In the genomic region with DNA sequence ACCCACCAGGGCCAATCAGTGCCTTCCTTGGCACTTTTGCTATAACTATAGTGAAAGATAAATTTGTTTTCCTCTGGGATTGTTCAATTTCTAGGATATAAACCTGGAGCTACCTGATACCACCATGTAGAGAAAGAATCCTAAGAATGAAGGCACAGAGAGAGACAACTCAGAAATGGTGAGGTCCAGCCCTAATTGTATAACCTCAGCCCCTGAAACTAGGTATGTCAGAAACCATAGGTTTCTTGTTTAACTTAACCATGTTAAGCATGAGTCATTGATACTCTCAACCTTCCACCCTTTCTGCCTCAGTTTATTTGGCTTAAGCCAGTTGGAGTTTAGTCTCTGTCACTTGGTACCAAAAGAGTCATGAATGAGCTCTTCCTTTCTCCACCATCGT, we compare ENCODE assay signal across 38 cellular contexts. TPM values are rescaled to one million over a fixed set of nuclear protein-coding genes. Genes with fewer than 3 reads are reported as not detected.
"Had no signal": no experiment of that assay in that cellular context is flagged by ENCODE, and none has a peak within 500 bp of the region (broad histone marks: within the 10 kb centered on the region; RNA-seq: fewer than 3 reads in every experiment).

No MANE protein-coding gene starts in this region.

- H3K9me3 ChIP-seq: ascending aorta had no signal

- H3K4me1 Mint-ChIP-seq: activated B cell treated with CpG ODN at 0.5 μM for 24 hours; activated CD4-positive, alpha-beta T cell treated with anti-CD3 and anti-CD28 coated beads, Interleukin-2, amount 10 ng/mL, durations not matched to agents 24 days and 14 days; activated naive CD4-positive, alpha-beta T cell treated with anti-CD3 and anti-CD28 coated beads, Interleukin-2, amount 10 ng/mL, durations not matched to agents 7 days and 5 days; activated naive CD4-positive, alpha-beta T cell treated with anti-CD3 and anti-CD28 coated beads, Interleukin-2, amount 50 U/mL, for 24 hours; activated naive CD8-positive, alpha-beta T cell treated with anti-CD3 and anti-CD28 coated beads, Interleukin-2, amount 50 U/mL, for 24 hours had no signal

- H3K4me3 ChIP-seq: ascending aorta had no signal

- H3K36me3 ChIP-seq: ascending aorta had no signal

- H3K36me3 Mint-ChIP-seq: activated CD4-positive, alpha-beta memory T cell treated with anti-CD3 and anti-CD28 coated beads for 36 hours; activated naive CD4-positive, alpha-beta T cell treated with anti-CD3 and anti-CD28 coated beads, Interleukin-2, amount 10 ng/mL, durations not matched to agents 7 days and 5 days; activated naive CD4-positive, alpha-beta T cell treated with anti-CD3 and anti-CD28 coated beads, Interleukin-2, amount 50 U/mL, for 24 hours; activated naive CD8-positive, alpha-beta T cell; activated naive CD8-positive, alpha-beta T cell treated with anti-CD3 and anti-CD28 coated beads, Interleukin-2, amount 10 ng/mL, durations not matched to agents 7 days and 5 days; brain had no signal

- DNase-seq: activated B cell treated with CpG ODN at 0.5 μM for 24 hours; activated CD4-positive, alpha-beta memory T cell treated with anti-CD3 and anti-CD28 coated beads for 36 hours; activated CD4-positive, alpha-beta T cell treated with anti-CD3 and anti-CD28 coated beads for 4 hours; activated CD4-positive, alpha-beta T cell treated with anti-CD3 and anti-CD28 coated beads, Interleukin-2, amount 10 ng/mL, durations not matched to agents 24 days and 14 days; activated CD4-positive, alpha-beta T cell treated with anti-CD3 and anti-CD28 coated beads, Interleukin-2, amount 50 U/mL, for 1 hour; activated CD4-positive, alpha-beta T cell treated with anti-CD3 and anti-CD28 coated beads, Interleukin-2, amount 50 U/mL, for 4 hours; activated CD4-positive, CD25-positive, alpha-beta regulatory T cell treated with anti-CD3 and anti-CD28 coated beads, Interleukin-2, amount 50 U/mL, for 72 hours; activated CD8-positive, alpha-beta memory T cell treated with anti-CD3 and anti-CD28 coated beads, Interleukin-2, amount 50 U/mL, for 4 hours; activated CD8-positive, alpha-beta T cell treated with anti-CD3 and anti-CD28 coated beads for 36 hours; activated effector memory CD4-positive, alpha-beta T cell treated with Interleukin-2 at 50 U/mL for 16 hours; activated gamma-delta T cell; activated naive CD4-positive, alpha-beta T cell treated with anti-CD3 and anti-CD28 coated beads, Interleukin-2, amount 10 ng/mL, durations not matched to agents 7 days and 5 days; activated naive CD4-positive, alpha-beta T cell treated with Interleukin-2 at 50 U/mL for 16 hours; activated naive CD8-positive, alpha-beta T cell treated with anti-CD3 and anti-CD28 coated beads, Interleukin-2, amount 10 ng/mL, durations not matched to agents 7 days and 5 days; activated naive CD8-positive, alpha-beta T cell treated with anti-CD3 and anti-CD28 coated beads, Interleukin-2, amount 50 U/mL, for 24 hours; activated T-cell treated with anti-CD3 and anti-CD28 coated beads for 4 hours; activated T-cell treated with anti-CD3 and anti-CD28 coated beads, Interleukin-2, amount 50 U/mL, for 1 hour; activated T-cell treated with anti-CD3 and anti-CD28 coated beads, Interleukin-2, amount 50 U/mL, for 4 hours; activated T-cell treated with anti-CD3 and anti-CD28 coated beads, Interleukin-2, amount 50 U/mL, for 72 hours; amygdala; anterior cingulate cortex; central memory CD4-positive, alpha-beta T cell; T-helper 1 cell; T-helper 2 cell; T-helper 9 cell had no signal

- H3K4me1 ChIP-seq: ascending aorta had no signal

- H3K27me3 ChIP-seq: ascending aorta had no signal

- H3K27ac Mint-ChIP-seq: activated B cell treated with CpG ODN at 0.5 μM for 24 hours; activated CD4-positive, alpha-beta memory T cell treated with anti-CD3 and anti-CD28 coated beads for 36 hours; activated CD4-positive, alpha-beta T cell treated with anti-CD3 and anti-CD28 coated beads, Interleukin-2, amount 10 ng/mL, durations not matched to agents 24 days and 14 days; activated CD8-positive, alpha-beta T cell treated with anti-CD3 and anti-CD28 coated beads for 36 hours; activated naive CD4-positive, alpha-beta T cell treated with anti-CD3 and anti-CD28 coated beads, Interleukin-2, amount 10 ng/mL, durations not matched to agents 7 days and 5 days; activated naive CD4-positive, alpha-beta T cell treated with anti-CD3 and anti-CD28 coated beads, Interleukin-2, amount 50 U/mL, for 24 hours; activated naive CD8-positive, alpha-beta T cell; activated naive CD8-positive, alpha-beta T cell treated with anti-CD3 and anti-CD28 coated beads, Interleukin-2, amount 10 ng/mL, durations not matched to agents 7 days and 5 days; activated naive CD8-positive, alpha-beta T cell treated with anti-CD3 and anti-CD28 coated beads, Interleukin-2, amount 50 U/mL, for 24 hours; activated T-cell treated with anti-CD3 and anti-CD28 coated beads, Interleukin-2, amount 50 U/mL, for 72 hours; activated T-helper 1 cell treated with anti-CD3 and anti-CD28 coated beads, Interleukin-12 subunit alpha, Interleukin-12 subunit beta, Interleukin-2, Interleukin-4 antibody, amounts not matched to agents 30 ng/mL and 10 ng/mL and 1 ng/mL, durations not matched to agents 14 hours and 24 hours and 36 hours; activated T-helper 2 cell treated with anti-CD3 and anti-CD28 coated beads, Interferon-gamma antibody, Interleukin-2, Interleukin-4, amounts not matched to agents 10 μg/mL and 5 μg/mL and 100 μg/mL, durations not matched to agents 14 hours and 24 hours and 36 hours; brain; T-helper 1 cell treated with Interleukin-12 subunit alpha and Interleukin-12 subunit beta and Interleukin-4 antibody, amounts not matched to agents 30 μg/mL and 1 μg/mL, for 36 hours; T-helper 2 cell treated with Interferon-gamma antibody and Interleukin-4, amounts not matched to agents 5 μg/mL and 100 μg/mL, for 36 hours had no signal

- ATAC-seq: activated CD8-positive, alpha-beta T cell treated with anti-CD3 and anti-CD28 coated beads for 36 hours; activated naive CD8-positive, alpha-beta T cell treated with anti-CD3 and anti-CD28 coated beads, Interleukin-2, amount 50 U/mL, for 24 hours; activated T-cell treated with anti-CD3 and anti-CD28 coated beads, Interleukin-2, amount 50 U/mL, for 4 hours; activated T-cell treated with anti-CD3 and anti-CD28 coated beads, Interleukin-2, amount 50 U/mL, for 72 hours had no signal

- H3K4me3 Mint-ChIP-seq: activated B cell treated with CpG ODN at 0.5 μM for 24 hours; activated CD4-positive, alpha-beta memory T cell treated with anti-CD3 and anti-CD28 coated beads for 36 hours; activated CD4-positive, alpha-beta T cell treated with anti-CD3 and anti-CD28 coated beads, Interleukin-2, amount 10 ng/mL, durations not matched to agents 24 days and 14 days; activated CD8-positive, alpha-beta T cell treated with anti-CD3 and anti-CD28 coated beads for 36 hours; activated naive CD4-positive, alpha-beta T cell treated with anti-CD3 and anti-CD28 coated beads, Interleukin-2, amount 10 ng/mL, durations not matched to agents 7 days and 5 days; activated naive CD4-positive, alpha-beta T cell treated with anti-CD3 and anti-CD28 coated beads, Interleukin-2, amount 50 U/mL, for 24 hours; activated naive CD8-positive, alpha-beta T cell; activated naive CD8-positive, alpha-beta T cell treated with anti-CD3 and anti-CD28 coated beads, Interleukin-2, amount 10 ng/mL, durations not matched to agents 7 days and 5 days; activated naive CD8-positive, alpha-beta T cell treated with anti-CD3 and anti-CD28 coated beads, Interleukin-2, amount 50 U/mL, for 24 hours; activated T-cell treated with anti-CD3 and anti-CD28 coated beads, Interleukin-2, amount 50 U/mL, for 4 hours; activated T-cell treated with anti-CD3 and anti-CD28 coated beads, Interleukin-2, amount 50 U/mL, for 72 hours; activated T-helper 1 cell treated with anti-CD3 and anti-CD28 coated beads, Interleukin-12 subunit alpha, Interleukin-12 subunit beta, Interleukin-2, Interleukin-4 antibody, amounts not matched to agents 30 ng/mL and 10 ng/mL and 1 ng/mL, durations not matched to agents 14 hours and 24 hours and 36 hours; brain; T-helper 1 cell treated with Interleukin-12 subunit alpha and Interleukin-12 subunit beta and Interleukin-4 antibody, amounts not matched to agents 30 μg/mL and 1 μg/mL, for 36 hours; T-helper 2 cell treated with Interferon-gamma antibody and Interleukin-4, amounts not matched to agents 5 μg/mL and 100 μg/mL, for 36 hours had no signal

- H3K27ac ChIP-seq: ascending aorta, VCaP had no signal

- H3K9me3 Mint-ChIP-seq: activated B cell treated with CpG ODN at 0.5 μM for 24 hours; activated CD4-positive, alpha-beta memory T cell treated with anti-CD3 and anti-CD28 coated beads for 36 hours; activated CD4-positive, alpha-beta T cell treated with anti-CD3 and anti-CD28 coated beads, Interleukin-2, amount 10 ng/mL, durations not matched to agents 24 days and 14 days; activated CD8-positive, alpha-beta T cell treated with anti-CD3 and anti-CD28 coated beads for 36 hours; activated naive CD4-positive, alpha-beta T cell treated with anti-CD3 and anti-CD28 coated beads, Interleukin-2, amount 10 ng/mL, durations not matched to agents 7 days and 5 days; activated naive CD4-positive, alpha-beta T cell treated with anti-CD3 and anti-CD28 coated beads, Interleukin-2, amount 50 U/mL, for 24 hours; activated naive CD8-positive, alpha-beta T cell treated with anti-CD3 and anti-CD28 coated beads, Interleukin-2, amount 50 U/mL, for 24 hours; activated T-cell treated with anti-CD3 and anti-CD28 coated beads, Interleukin-2, amount 50 U/mL, for 4 hours; activated T-cell treated with anti-CD3 and anti-CD28 coated beads, Interleukin-2, amount 50 U/mL, for 72 hours; activated T-helper 1 cell treated with anti-CD3 and anti-CD28 coated beads, Interleukin-12 subunit alpha, Interleukin-12 subunit beta, Interleukin-2, Interleukin-4 antibody, amounts not matched to agents 30 ng/mL and 10 ng/mL and 1 ng/mL, durations not matched to agents 14 hours and 24 hours and 36 hours; activated T-helper 2 cell treated with anti-CD3 and anti-CD28 coated beads, Interferon-gamma antibody, Interleukin-2, Interleukin-4, amounts not matched to agents 10 μg/mL and 5 μg/mL and 100 μg/mL, durations not matched to agents 14 hours and 24 hours and 36 hours; T-helper 1 cell treated with Interleukin-12 subunit alpha and Interleukin-12 subunit beta and Interleukin-4 antibody, amounts not matched to agents 30 μg/mL and 1 μg/mL, for 36 hours; T-helper 2 cell treated with Interferon-gamma antibody and Interleukin-4, amounts not matched to agents 5 μg/mL and 100 μg/mL, for 36 hours had no signal

RNA-seq across cellular contexts. Expression of gene SPZ1, which starts 4.6 kb away (rescaled TPM):
- total RNA-seq: activated B cell treated with CpG ODN at 0.5 μM for 24 hours; activated CD4-positive, alpha-beta memory T cell treated with anti-CD3 and anti-CD28 coated beads for 36 hours; activated CD4-positive, alpha-beta T cell treated with anti-CD3 and anti-CD28 coated beads, Interleukin-2, amount 10 ng/mL, durations not matched to agents 24 days and 14 days; activated CD8-positive, alpha-beta memory T cell treated with anti-CD3 and anti-CD28 coated beads for 36 hours; activated CD8-positive, alpha-beta T cell treated with anti-CD3 and anti-CD28 coated beads for 36 hours; activated naive CD8-positive, alpha-beta T cell treated with anti-CD3 and anti-CD28 coated beads, Interleukin-2, amount 10 ng/mL, durations not matched to agents 7 days and 5 days; activated T-cell treated with anti-CD3 and anti-CD28 coated beads, Interleukin-2, amount 50 U/mL, for 4 hours; activated T-cell treated with anti-CD3 and anti-CD28 coated beads, Interleukin-2, amount 50 U/mL, for 72 hours; activated T-helper 1 cell treated with anti-CD3 and anti-CD28 coated beads, Interleukin-12 subunit alpha, Interleukin-12 subunit beta, Interleukin-2, Interleukin-4 antibody, amounts not matched to agents 30 ng/mL and 10 ng/mL and 1 ng/mL, durations not matched to agents 14 hours and 24 hours and 36 hours; activated T-helper 2 cell treated with anti-CD3 and anti-CD28 coated beads, Interferon-gamma antibody, Interleukin-2, Interleukin-4, amounts not matched to agents 10 μg/mL and 5 μg/mL and 100 μg/mL, durations not matched to agents 14 hours and 24 hours and 36 hours; ascending aorta; cardiac septum; cerebellum had no signal
- polyA plus RNA-seq: adipose tissue had no signal
